8 cellular contexts compared by ENCODE assay signal in the genomic region with DNA sequence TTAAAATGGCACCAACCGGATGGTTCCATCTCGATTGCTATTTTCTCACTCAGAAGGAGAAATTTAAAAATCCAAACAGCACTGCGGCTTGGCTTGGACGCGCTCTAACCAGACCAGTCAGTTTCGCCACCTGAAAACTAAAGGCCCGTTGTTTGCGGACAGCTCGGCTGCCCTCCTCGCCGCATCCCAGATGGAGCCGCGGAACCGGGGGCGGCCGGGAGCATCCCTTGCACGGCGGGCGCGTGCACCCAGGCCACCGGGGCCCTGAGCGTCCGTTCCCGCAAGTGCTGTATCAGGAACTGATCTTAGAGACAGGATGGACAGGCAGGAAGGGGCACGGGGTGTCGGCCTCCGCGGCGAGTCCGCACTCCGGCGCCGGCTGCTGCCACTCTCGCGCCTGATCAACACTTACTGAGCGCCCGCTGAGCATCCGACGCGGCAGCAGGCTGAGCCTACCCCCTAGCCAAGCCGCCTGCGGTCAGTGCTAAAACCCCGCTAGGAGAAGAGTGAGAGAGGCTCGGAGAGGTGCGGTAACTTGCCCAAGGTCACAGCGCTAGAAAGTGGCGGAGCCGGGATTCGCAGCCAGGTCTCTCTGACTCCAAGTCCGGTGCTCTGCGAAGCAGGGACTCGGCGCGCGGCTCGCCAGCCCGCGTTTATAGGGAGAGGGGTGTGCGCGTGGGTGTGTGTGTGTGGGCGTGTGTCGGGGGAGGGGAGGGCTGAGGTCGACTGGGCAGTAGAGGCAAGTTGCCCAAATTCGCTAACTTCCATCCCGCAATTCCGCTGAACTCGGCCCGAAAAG. TPM values are rescaled to one million over a fixed set of nuclear protein-coding genes. Genes with fewer than 3 reads are reported as not detected.
DNase-seq lines count a peak whose midpoint lies in the region; ATAC-seq and TF ChIP-seq lines count a peak whose summit lies in the region.

A gene with protein sequence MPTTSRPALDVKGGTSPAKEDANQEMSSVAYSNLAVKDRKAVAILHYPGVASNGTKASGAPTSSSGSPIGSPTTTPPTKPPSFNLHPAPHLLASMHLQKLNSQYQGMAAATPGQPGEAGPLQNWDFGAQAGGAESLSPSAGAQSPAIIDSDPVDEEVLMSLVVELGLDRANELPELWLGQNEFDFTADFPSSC (minus strand): TSS at position 629 of the 799 bp plus-strand sequence. CDS start 3,045 bp downstream, outside the sequence.

- no peak for TF ChIP-seq POLR2A in lower leg skin (IDR thresholded peaks at IDR 0.05)

- 0 to 11% methylated on average over 37 to 49 of the region's 68 CpGs for WGBS in lower leg skin, 2 donors

- peaks cover 67% of the 10 kb centered on the region for H3K27me3 Mint-ChIP-seq in GM23338 (ENCODE audit: insufficient read depth, low read depth, poor library complexity)
- peaks cover 84% of the 10 kb centered on the region for H3K27me3 Mint-ChIP-seq in dendritic cell treated with granulocyte-macrophage colony-stimulating factor and Interleukin-4, amounts not matched to agents 40 ng/mL and 50 ng/mL, for 4 days
- peaks cover 42 to 69% of the 10 kb centered on the region in 2 donors for H3K27me3 Mint-ChIP-seq in natural killer cell (ENCODE audit: low read depth in 2 of 2)

- H3K4me3 ChIP-seq in GM23338: peak within 1 kb of the TSS; percentile 58
- H3K4me3 ChIP-seq in SJCRH30: peak within 1 kb of the TSS; percentile 80
- no peak within 1 kb of the TSS for H3K4me3 ChIP-seq in lower leg skin (ENCODE audit: low read depth, poor library complexity, severe bottlenecking)

- H2AFZ ChIP-seq in GM23338: peak within 1 kb of the TSS; percentile 59

- H3K4me1 ChIP-seq in GM23338 (ENCODE audit: insufficient read depth) (0 out of 2 replicates have a peak, but pooled peaks cover 5% of the 10 kb centered on the region), SJCRH30 (no peaks in the 10 kb centered on the region)

- H3K9me2 ChIP-seq in GM23338 (ENCODE audit: insufficient read depth): no peaks in the 10 kb centered on the region

- H3K9me3 Mint-ChIP-seq in GM23338: 0 out of 3 replicates have a peak, but pooled peaks cover 4% of the 10 kb centered on the region
- H3K9me3 Mint-ChIP-seq in dendritic cell treated with granulocyte-macrophage colony-stimulating factor and Interleukin-4, amounts not matched to agents 40 ng/mL and 50 ng/mL, for 4 days: no peaks in the 10 kb centered on the region
- H3K9me3 Mint-ChIP-seq in natural killer cell: no peaks in the 10 kb centered on the region

- no peaks in the 10 kb centered on the region for H4K20me1 ChIP-seq in GM23338 (replicated peaks; ENCODE audit: insufficient read depth)

- H3K27me3 ChIP-seq in GM23338 (ENCODE audit: insufficient read depth): peaks cover 84% of the 10 kb centered on the region
- peaks cover 4% of the 10 kb centered on the region; the same call in 1 of the 2 replicates for H3K27me3 ChIP-seq in SJCRH30

- H3K4me3 Mint-ChIP-seq in GM23338 (peak within 1 kb of the TSS; percentile 76), natural killer cell (peak within 1 kb of the TSS; percentile 92)
- peak within 1 kb of the TSS; percentile 81 for H3K4me3 Mint-ChIP-seq in dendritic cell treated with granulocyte-macrophage colony-stimulating factor and Interleukin-4, amounts not matched to agents 40 ng/mL and 50 ng/mL, for 4 days

- peak within 1 kb of the TSS; percentile 80 for H3K4me2 ChIP-seq in GM23338

- H3K27ac Mint-ChIP-seq in GM23338 (no peak within 1 kb of the TSS), natural killer cell (peak within 1 kb of the TSS in 1 of 2 donors; percentile 76)
- peak within 1 kb of the TSS; percentile 34 for H3K27ac Mint-ChIP-seq in dendritic cell treated with granulocyte-macrophage colony-stimulating factor and Interleukin-4, amounts not matched to agents 40 ng/mL and 50 ng/mL, for 4 days

- H3K36me3 Mint-ChIP-seq in GM23338 (ENCODE audit: low read depth) (peaks cover 3% of the 10 kb centered on the region; the same call in 1 of the 3 replicates), natural killer cell (no peaks in the 10 kb centered on the region)
- no peaks in the 10 kb centered on the region for H3K36me3 Mint-ChIP-seq in dendritic cell treated with granulocyte-macrophage colony-stimulating factor and Interleukin-4, amounts not matched to agents 40 ng/mL and 50 ng/mL, for 4 days (ENCODE audit: low read depth)

- H3K27ac ChIP-seq in GM23338 (ENCODE audit: low read depth) (no peak within 1 kb of the TSS), SJCRH30 (no peak within 1 kb of the TSS)

- ATAC-seq in GM23338 (peak; percentile 20), natural killer cell (peak in 2 of 3 donors; percentile 46 to 63), HG02678 (IDR thresholded peaks at IDR 0.05; ENCODE audit: unreplicated experiment) (no peak)

- intact Hi-C loops in dendritic cell treated with granulocyte-macrophage colony-stimulating factor and Interleukin-4, amounts not matched to agents 40 ng/mL and 50 ng/mL, for 4 days (cut with micrococcal nuclease): no loop called here
- intact Hi-C loops in natural killer cell (cut with micrococcal nuclease) (loop anchor here (10.0 kb wide), 1 partner anchor 1051 kb away; a partner anchor contains a TSS), lower leg skin (cut with DNase I; ENCODE audit: low total_unique reads) (no loop called here)

- H3K79me2 ChIP-seq in GM23338 (replicated peaks; ENCODE audit: insufficient read depth): no peaks in the 10 kb centered on the region

- DNase-seq in GM23338 (ENCODE audit: low spot score) (peak; percentile 35), SJCRH30 (peak; percentile 29 to 49), natural killer cell (no peak), lower leg skin (ENCODE audit: low spot score in 2 of 2) (no peak), SKM-1 treated with dmso at 0.1 percent for 144 hours (lab: John Stamatoyannopoulos, UW; ENCODE audit: unreplicated experiment) (no peak)
- no peak for DNase-seq in effector CD4-positive, alpha-beta T cell

- TF ChIP-seq CTCF in GM23338 (conservative IDR thresholded peaks at IDR 0.05; ENCODE audit: low read depth in 2 of 2) (no peak), natural killer cell (IDR thresholded peaks at IDR 0.05) (no peak), lower leg skin (IDR thresholded peaks at IDR 0.05) (no peak)

- H3K4me1 Mint-ChIP-seq in GM23338: peaks cover 10% of the 10 kb centered on the region; the same call in 2 of the 3 replicates
- H3K4me1 Mint-ChIP-seq in dendritic cell treated with granulocyte-macrophage colony-stimulating factor and Interleukin-4, amounts not matched to agents 40 ng/mL and 50 ng/mL, for 4 days (ENCODE audit: low read depth): peaks cover 31% of the 10 kb centered on the region
- peaks cover 20 to 31% of the 10 kb centered on the region in 2 donors for H3K4me1 Mint-ChIP-seq in natural killer cell

- H3F3A ChIP-seq in GM23338 (replicated peaks; ENCODE audit: low read depth): peaks cover 3% of the 10 kb centered on the region; the same call in 1 of the 2 replicates

- no peaks in the 10 kb centered on the region for H3K36me3 ChIP-seq in GM23338 (ENCODE audit: insufficient read depth)
- H3K36me3 ChIP-seq in SJCRH30: no peaks in the 10 kb centered on the region

- no peaks in the 10 kb centered on the region for H3K9me3 ChIP-seq in SJCRH30 (replicated peaks)

TF ChIP-seq in GM23338, 12 proteins besides CTCF, POLR2A, EP300 and RAD21:
- no peak for TF ChIP-seq ZNF331 (CRISPR knock-in tag; IDR thresholded peaks at IDR 0.05; ENCODE audit: low read depth)
- peak; percentile 80 for TF ChIP-seq EZH2 (IDR thresholded peaks at IDR 0.05; ENCODE audit: low read depth, unreplicated experiment)
- no peak for TF ChIP-seq JUNB (IDR thresholded peaks at IDR 0.05; ENCODE audit: unreplicated experiment)

RNA-seq across cellular contexts. Expression of the gene that starts here (rescaled TPM):
- total RNA-seq in GM23338 (2014; rRNA removed; shearing (Covaris generic)): 0.45 and 2.1 TPM in 2 replicates
- polyA plus RNA-seq in GM23338 (2016; fragmentation: Nextera tagmentation; extraction: Ambion mirVana): 1.1 and 2.0 TPM in 2 replicates
- 8.1 TPM in 2 replicates for total RNA-seq in SJCRH30 (2014; rRNA removed; shearing (Covaris generic))
- total RNA-seq in natural killer cell: under 1 TPM in 1 of 3 donors, not detected in 2; 0.49 TPM
- 1 to 10 TPM in 2 of 4 donors, under 1 TPM in 1, not detected in 1; 0.96 to 2.7 (median 1.3) TPM for total RNA-seq in lower leg skin

Comparison
In these comparisons a context has a peak if more than half of its experiments do, and no peak if none do; other contexts are left out.
1. Peak in ATAC-seq in natural killer cell; RNA of the gene not detected or under 1 TPM.
2. DNase-seq: peak in GM23338 (single experiment) and SJCRH30 (2 of 2); none in natural killer cell (single experiment), lower leg skin (0 of 2), effector CD4-positive, alpha-beta T cell (single experiment) and SKM-1 treated with dmso at 0.1 percent for 144 hours (single experiment).
3. Peak in every context shown above with its lines, with median percentiles within 50 percentile points of each other: H3K4me3 Mint-ChIP-seq.